18 cellular contexts compared by ENCODE assay signal in genomic region chr11:82790723-82791487, GRCh38. TPM values are rescaled to one million over a fixed set of nuclear protein-coding genes. Genes with fewer than 3 reads are reported as not detected.
DNase-seq lines count a peak whose midpoint lies in the region; ATAC-seq lines count a peak whose summit lies in the region.
"Had no signal": no experiment of that assay in that cellular context is flagged by ENCODE, and none has a peak within 500 bp of the region (broad histone marks: within the 10 kb centered on the region; RNA-seq: fewer than 3 reads in every experiment).

No MANE protein-coding gene starts in this region.

- H3K27ac Mint-ChIP-seq in naive thymus-derived CD4-positive, alpha-beta T cell = no peak overlapping the region
- H3K27ac Mint-ChIP-seq: activated naive CD4-positive, alpha-beta T cell treated with anti-CD3 and anti-CD28 coated beads for 36 hours; CD4-positive, alpha-beta memory T cell; HFFc6; memory B cell had no signal

- H3K27me3 Mint-ChIP-seq in naive thymus-derived CD4-positive, alpha-beta T cell = peaks cover 0 to 2% (median 0%) of the 10 kb centered on the region in 5 donors
- H3K27me3 Mint-ChIP-seq: CD4-positive, alpha-beta memory T cell had no signal

- ATAC-seq in naive thymus-derived CD4-positive, alpha-beta T cell = peak; percentile 27
- ATAC-seq: esophagus mucosa had no signal

- no peaks in the 10 kb centered on the region for H3K36me3 ChIP-seq in naive thymus-derived CD4-positive, alpha-beta T cell (ENCODE audit: control insufficient read depth in 2 of 3, insufficient read depth in 3 of 3, low read length in 3 of 3)
- H3K36me3 ChIP-seq: pancreas, transverse colon had no signal

- no peaks in the 10 kb centered on the region for H3K27me3 ChIP-seq in naive thymus-derived CD4-positive, alpha-beta T cell (ENCODE audit: control insufficient read depth in 2 of 2, insufficient read depth in 2 of 2, low read length in 2 of 2)
- H3K27me3 ChIP-seq: pancreas, transverse colon had no signal

- H3K9me3 Mint-ChIP-seq in naive thymus-derived CD4-positive, alpha-beta T cell = no peaks in the 10 kb centered on the region
- H3K9me3 Mint-ChIP-seq: activated naive CD4-positive, alpha-beta T cell treated with anti-CD3 and anti-CD28 coated beads for 36 hours; CD4-positive, alpha-beta memory T cell; HFFc6; memory B cell had no signal

- CTCF ChIA-PET in naive thymus-derived CD4-positive, alpha-beta T cell (lab: Charles Lee) = no interaction called here

- H3K4me1 ChIP-seq in naive thymus-derived CD4-positive, alpha-beta T cell (ENCODE audit: control insufficient read depth in 2 of 2, insufficient read depth in 2 of 2, low read length in 2 of 2) = no peaks in the 10 kb centered on the region
- H3K4me1 ChIP-seq: pancreas, transverse colon had no signal

- no peaks in the 10 kb centered on the region for H3K36me3 Mint-ChIP-seq in naive thymus-derived CD4-positive, alpha-beta T cell
- H3K36me3 Mint-ChIP-seq: CD4-positive, alpha-beta memory T cell; memory B cell had no signal

- peaks cover 0 to 6% (median 0%) of the 10 kb centered on the region in 7 donors for H3K4me1 Mint-ChIP-seq in naive thymus-derived CD4-positive, alpha-beta T cell
- H3K4me1 Mint-ChIP-seq: CD4-positive, alpha-beta memory T cell; memory B cell had no signal

- H3K4me3 Mint-ChIP-seq in naive thymus-derived CD4-positive, alpha-beta T cell = no peak overlapping the region
- H3K4me3 Mint-ChIP-seq: activated naive CD4-positive, alpha-beta T cell treated with anti-CD3 and anti-CD28 coated beads for 36 hours; CD4-positive, alpha-beta memory T cell; HFFc6; memory B cell had no signal

- H3K4me3 ChIP-seq in naive thymus-derived CD4-positive, alpha-beta T cell (ENCODE audit: low read length) = no peak overlapping the region
- H3K4me3 ChIP-seq: pancreas, transverse colon had no signal

- DNase-seq in NCI-H1105 (lab: John Stamatoyannopoulos, UW) = peak; percentile 47
- peak; percentile 38 for DNase-seq in NOMO-1 treated with DMSO at 0.1 percent for 48 hours (lab: John Stamatoyannopoulos, UW; ENCODE audit: unreplicated experiment)
- DNase-seq in dermis blood vessel endothelial cell = peak; percentile 30
- no peak for DNase-seq in naive thymus-derived CD4-positive, alpha-beta T cell
- DNase-seq in 8988T = no peak
- DNase-seq in HCEC 1CT = no peak
- DNase-seq in posterior cingulate gyrus = no peak
- DNase-seq in NCI-H2196 (lab: John Stamatoyannopoulos, UW; ENCODE audit: unreplicated experiment) = no peak
- DNase-seq: activated naive CD4-positive, alpha-beta T cell treated with anti-CD3 and anti-CD28 coated beads for 36 hours; CD4-positive, alpha-beta memory T cell; cerebellar nuclear complex; HFFc6; NCI-H1436 treated with DMSO at 0.1 percent for 48 hours; pancreas; transverse colon had no signal

- no peak overlapping the region for H3K27ac ChIP-seq in naive thymus-derived CD4-positive, alpha-beta T cell (ENCODE audit: low read depth, low read length)
- H3K27ac ChIP-seq: pancreas, transverse colon had no signal

- H3K9me3 ChIP-seq in naive thymus-derived CD4-positive, alpha-beta T cell (ENCODE audit: control insufficient read depth in 2 of 3, low read length in 3 of 3) = no peaks in the 10 kb centered on the region
- H3K9me3 ChIP-seq: pancreas, transverse colon had no signal

- intact Hi-C loops in naive thymus-derived CD4-positive, alpha-beta T cell (cut with micrococcal nuclease) = no loop called here
- intact Hi-C loops in posterior cingulate gyrus (cut with DNase I) = no loop called here

- POLR2A ChIA-PET in naive thymus-derived CD4-positive, alpha-beta T cell (lab: Charles Lee) = no interaction called here

RNA-seq across cellular contexts. Expression of gene FAM181B, which starts 57.2 kb away (rescaled TPM):
- total RNA-seq in dermis blood vessel endothelial cell = under 0.01 and 0.05 TPM in 2 replicates
- total RNA-seq in naive thymus-derived CD4-positive, alpha-beta T cell = under 1 TPM in 4 of 5 experiments, not detected in 1; 0.10 to 0.97 (median 0.40) TPM
- under 1 TPM in 1 of 2 donors, not detected in 1; 0.19 TPM for polyA plus RNA-seq in naive thymus-derived CD4-positive, alpha-beta T cell
- total RNA-seq: activated naive CD4-positive, alpha-beta T cell treated with anti-CD3 and anti-CD28 coated beads for 36 hours; HFFc6; RPMI7951 had no signal
- polyA plus RNA-seq: CD4-positive, alpha-beta memory T cell had no signal

Comparison
In these comparisons a context has a peak if more than half of its experiments do, and no peak if none do; other contexts are left out.
1. DNase-seq: peak in NCI-H1105 (single experiment), NOMO-1 treated with DMSO at 0.1 percent for 48 hours (single experiment) and dermis blood vessel endothelial cell (single experiment); none in naive thymus-derived CD4-positive, alpha-beta T cell (0 of 9), 8988T (single experiment), HCEC 1CT (single experiment), posterior cingulate gyrus (0 of 10) and NCI-H2196 (single experiment).